Comparison of ENCODE assay signal across 1 cellular context in the genomic region with DNA sequence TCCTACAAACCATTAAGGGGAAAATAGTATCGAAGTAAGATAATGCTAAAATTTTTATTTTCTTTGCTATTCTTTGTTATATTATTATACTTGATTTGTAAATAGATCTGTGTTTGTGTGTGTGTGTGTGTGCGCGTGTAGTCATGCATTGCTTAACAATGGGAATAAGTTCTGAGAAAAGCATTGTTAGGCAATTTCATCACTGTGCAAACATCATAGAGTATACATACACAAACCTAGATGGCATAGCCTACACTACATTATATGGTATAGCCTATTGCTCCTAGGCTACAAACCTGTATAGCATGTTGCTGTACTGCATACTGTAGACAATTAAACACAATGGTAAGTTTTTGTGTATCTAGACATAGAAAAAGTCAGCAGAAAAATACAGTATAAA.
TF ChIP-seq lines count a peak whose summit lies in the region.

No MANE protein-coding gene starts in this region.

TF ChIP-seq in HepG2, 621 proteins besides CTCF, POLR2A, EP300 and RAD21:
- TF ChIP-seq NR2F2 (IDR thresholded peaks at IDR 0.05; ENCODE audit: borderline replicate concordance, low read depth) (no peak), SALL1 (CRISPR knock-in tag; IDR thresholded peaks at IDR 0.05) (no peak), CEBPB (IDR thresholded peaks at IDR 0.05; ENCODE audit: borderline replicate concordance, low read depth, low read length) (peak; percentile 17; the same call in 1 of the 2 replicates), SOX6 (IDR thresholded peaks at IDR 0.05) (no peak), SOX6 (CRISPR knock-in tag; IDR thresholded peaks at IDR 0.05) (peak; percentile 26; the same call in 1 of the 2 replicates), ZEB1 (IDR thresholded peaks at IDR 0.05; ENCODE audit: insufficient replicate concordance, low read depth) (no peak), ZNF30 (CRISPR knock-in tag; IDR thresholded peaks at IDR 0.05) (no peak), ZSCAN21 (CRISPR knock-in tag; IDR thresholded peaks at IDR 0.05; ENCODE audit: borderline replicate concordance) (no peak), SP4 (CRISPR knock-in tag; IDR thresholded peaks at IDR 0.05) (no peak), SOX13 (IDR thresholded peaks at IDR 0.05) (no peak), SOX13 (CRISPR knock-in tag; conservative IDR thresholded peaks at IDR 0.05 in 1 of 2, IDR thresholded peaks at IDR 0.05 in 1 of 2) (peak in 1 of 2 experiments; percentile 50; a peak in 1 of 4 replicates), ADNP (CRISPR knock-in tag; IDR thresholded peaks at IDR 0.05) (no peak), ZNF644 (CRISPR knock-in tag; IDR thresholded peaks at IDR 0.05; ENCODE audit: low read depth) (no peak), JUND (CRISPR knock-in tag; IDR thresholded peaks at IDR 0.05) (no peak), ZNF124 (CRISPR knock-in tag; IDR thresholded peaks at IDR 0.05) (no peak), SOX5 (CRISPR knock-in tag; IDR thresholded peaks at IDR 0.05; ENCODE audit: borderline replicate concordance) (peak; percentile 27; the same call in 1 of the 2 replicates), EED (CRISPR knock-in tag; IDR thresholded peaks at IDR 0.05) (no peak), HDAC2 (CRISPR knock-in tag; IDR thresholded peaks at IDR 0.05) (no peak), ZNF589 (CRISPR knock-in tag; conservative IDR thresholded peaks at IDR 0.05) (no peak)
- TF ChIP-seq, protein P1, sequence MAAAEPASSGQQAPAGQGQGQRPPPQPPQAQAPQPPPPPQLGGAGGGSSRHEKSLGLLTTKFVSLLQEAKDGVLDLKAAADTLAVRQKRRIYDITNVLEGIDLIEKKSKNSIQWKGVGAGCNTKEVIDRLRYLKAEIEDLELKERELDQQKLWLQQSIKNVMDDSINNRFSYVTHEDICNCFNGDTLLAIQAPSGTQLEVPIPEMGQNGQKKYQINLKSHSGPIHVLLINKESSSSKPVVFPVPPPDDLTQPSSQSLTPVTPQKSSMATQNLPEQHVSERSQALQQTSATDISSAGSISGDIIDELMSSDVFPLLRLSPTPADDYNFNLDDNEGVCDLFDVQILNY (CRISPR knock-in tag; conservative IDR thresholded peaks at IDR 0.05) = no peak
- TF ChIP-seq, protein P2, sequence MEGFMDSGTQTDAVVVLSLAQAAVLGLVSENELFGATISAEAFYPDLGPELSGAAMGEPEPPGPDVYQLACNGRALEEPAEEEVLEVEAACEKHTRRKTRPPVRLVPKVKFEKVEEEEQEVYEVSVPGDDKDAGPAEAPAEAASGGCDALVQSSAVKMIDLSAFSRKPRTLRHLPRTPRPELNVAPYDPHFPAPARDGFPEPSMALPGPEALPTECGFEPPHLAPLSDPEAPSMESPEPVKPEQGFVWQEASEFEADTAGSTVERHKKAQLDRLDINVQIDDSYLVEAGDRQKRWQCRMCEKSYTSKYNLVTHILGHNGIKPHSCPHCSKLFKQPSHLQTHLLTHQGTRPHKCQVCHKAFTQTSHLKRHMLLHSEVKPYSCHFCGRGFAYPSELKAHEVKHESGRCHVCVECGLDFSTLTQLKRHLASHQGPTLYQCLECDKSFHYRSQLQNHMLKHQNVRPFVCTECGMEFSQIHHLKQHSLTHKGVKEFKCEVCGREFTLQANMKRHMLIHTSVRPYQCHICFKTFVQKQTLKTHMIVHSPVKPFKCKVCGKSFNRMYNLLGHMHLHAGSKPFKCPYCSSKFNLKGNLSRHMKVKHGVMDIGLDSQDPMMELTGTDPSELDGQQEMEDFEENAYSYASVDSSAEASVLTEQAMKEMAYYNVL (CRISPR knock-in tag; IDR thresholded peaks at IDR 0.05; ENCODE audit: borderline replicate concordance) = no peak
- TF ChIP-seq, protein P3, sequence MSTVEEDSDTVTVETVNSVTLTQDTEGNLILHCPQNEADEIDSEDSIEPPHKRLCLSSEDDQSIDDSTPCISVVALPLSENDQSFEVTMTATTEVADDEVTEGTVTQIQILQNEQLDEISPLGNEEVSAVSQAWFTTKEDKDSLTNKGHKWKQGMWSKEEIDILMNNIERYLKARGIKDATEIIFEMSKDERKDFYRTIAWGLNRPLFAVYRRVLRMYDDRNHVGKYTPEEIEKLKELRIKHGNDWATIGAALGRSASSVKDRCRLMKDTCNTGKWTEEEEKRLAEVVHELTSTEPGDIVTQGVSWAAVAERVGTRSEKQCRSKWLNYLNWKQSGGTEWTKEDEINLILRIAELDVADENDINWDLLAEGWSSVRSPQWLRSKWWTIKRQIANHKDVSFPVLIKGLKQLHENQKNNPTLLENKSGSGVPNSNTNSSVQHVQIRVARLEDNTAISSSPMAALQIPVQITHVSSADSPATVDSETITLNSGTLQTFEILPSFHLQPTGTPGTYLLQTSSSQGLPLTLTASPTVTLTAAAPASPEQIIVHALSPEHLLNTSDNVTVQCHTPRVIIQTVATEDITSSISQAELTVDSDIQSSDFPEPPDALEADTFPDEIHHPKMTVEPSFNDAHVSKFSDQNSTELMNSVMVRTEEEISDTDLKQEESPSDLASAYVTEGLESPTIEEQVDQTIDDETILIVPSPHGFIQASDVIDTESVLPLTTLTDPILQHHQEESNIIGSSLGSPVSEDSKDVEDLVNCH (CRISPR knock-in tag; IDR thresholded peaks at IDR 0.05) = no peak
- TF ChIP-seq, protein P4, sequence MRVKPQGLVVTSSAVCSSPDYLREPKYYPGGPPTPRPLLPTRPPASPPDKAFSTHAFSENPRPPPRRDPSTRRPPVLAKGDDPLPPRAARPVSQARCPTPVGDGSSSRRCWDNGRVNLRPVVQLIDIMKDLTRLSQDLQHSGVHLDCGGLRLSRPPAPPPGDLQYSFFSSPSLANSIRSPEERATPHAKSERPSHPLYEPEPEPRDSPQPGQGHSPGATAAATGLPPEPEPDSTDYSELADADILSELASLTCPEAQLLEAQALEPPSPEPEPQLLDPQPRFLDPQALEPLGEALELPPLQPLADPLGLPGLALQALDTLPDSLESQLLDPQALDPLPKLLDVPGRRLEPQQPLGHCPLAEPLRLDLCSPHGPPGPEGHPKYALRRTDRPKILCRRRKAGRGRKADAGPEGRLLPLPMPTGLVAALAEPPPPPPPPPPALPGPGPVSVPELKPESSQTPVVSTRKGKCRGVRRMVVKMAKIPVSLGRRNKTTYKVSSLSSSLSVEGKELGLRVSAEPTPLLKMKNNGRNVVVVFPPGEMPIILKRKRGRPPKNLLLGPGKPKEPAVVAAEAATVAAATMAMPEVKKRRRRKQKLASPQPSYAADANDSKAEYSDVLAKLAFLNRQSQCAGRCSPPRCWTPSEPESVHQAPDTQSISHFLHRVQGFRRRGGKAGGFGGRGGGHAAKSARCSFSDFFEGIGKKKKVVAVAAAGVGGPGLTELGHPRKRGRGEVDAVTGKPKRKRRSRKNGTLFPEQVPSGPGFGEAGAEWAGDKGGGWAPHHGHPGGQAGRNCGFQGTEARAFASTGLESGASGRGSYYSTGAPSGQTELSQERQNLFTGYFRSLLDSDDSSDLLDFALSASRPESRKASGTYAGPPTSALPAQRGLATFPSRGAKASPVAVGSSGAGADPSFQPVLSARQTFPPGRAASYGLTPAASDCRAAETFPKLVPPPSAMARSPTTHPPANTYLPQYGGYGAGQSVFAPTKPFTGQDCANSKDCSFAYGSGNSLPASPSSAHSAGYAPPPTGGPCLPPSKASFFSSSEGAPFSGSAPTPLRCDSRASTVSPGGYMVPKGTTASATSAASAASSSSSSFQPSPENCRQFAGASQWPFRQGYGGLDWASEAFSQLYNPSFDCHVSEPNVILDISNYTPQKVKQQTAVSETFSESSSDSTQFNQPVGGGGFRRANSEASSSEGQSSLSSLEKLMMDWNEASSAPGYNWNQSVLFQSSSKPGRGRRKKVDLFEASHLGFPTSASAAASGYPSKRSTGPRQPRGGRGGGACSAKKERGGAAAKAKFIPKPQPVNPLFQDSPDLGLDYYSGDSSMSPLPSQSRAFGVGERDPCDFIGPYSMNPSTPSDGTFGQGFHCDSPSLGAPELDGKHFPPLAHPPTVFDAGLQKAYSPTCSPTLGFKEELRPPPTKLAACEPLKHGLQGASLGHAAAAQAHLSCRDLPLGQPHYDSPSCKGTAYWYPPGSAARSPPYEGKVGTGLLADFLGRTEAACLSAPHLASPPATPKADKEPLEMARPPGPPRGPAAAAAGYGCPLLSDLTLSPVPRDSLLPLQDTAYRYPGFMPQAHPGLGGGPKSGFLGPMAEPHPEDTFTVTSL (CRISPR knock-in tag; IDR thresholded peaks at IDR 0.05; ENCODE audit: borderline replicate concordance) = no peak
- TF ChIP-seq, protein P5, sequence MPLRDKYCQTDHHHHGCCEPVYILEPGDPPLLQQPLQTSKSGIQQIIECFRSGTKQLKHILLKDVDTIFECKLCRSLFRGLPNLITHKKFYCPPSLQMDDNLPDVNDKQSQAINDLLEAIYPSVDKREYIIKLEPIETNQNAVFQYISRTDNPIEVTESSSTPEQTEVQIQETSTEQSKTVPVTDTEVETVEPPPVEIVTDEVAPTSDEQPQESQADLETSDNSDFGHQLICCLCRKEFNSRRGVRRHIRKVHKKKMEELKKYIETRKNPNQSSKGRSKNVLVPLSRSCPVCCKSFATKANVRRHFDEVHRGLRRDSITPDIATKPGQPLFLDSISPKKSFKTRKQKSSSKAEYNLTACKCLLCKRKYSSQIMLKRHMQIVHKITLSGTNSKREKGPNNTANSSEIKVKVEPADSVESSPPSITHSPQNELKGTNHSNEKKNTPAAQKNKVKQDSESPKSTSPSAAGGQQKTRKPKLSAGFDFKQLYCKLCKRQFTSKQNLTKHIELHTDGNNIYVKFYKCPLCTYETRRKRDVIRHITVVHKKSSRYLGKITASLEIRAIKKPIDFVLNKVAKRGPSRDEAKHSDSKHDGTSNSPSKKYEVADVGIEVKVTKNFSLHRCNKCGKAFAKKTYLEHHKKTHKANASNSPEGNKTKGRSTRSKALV (CRISPR knock-in tag; IDR thresholded peaks at IDR 0.05) = no peak
- TF ChIP-seq, protein P6, sequence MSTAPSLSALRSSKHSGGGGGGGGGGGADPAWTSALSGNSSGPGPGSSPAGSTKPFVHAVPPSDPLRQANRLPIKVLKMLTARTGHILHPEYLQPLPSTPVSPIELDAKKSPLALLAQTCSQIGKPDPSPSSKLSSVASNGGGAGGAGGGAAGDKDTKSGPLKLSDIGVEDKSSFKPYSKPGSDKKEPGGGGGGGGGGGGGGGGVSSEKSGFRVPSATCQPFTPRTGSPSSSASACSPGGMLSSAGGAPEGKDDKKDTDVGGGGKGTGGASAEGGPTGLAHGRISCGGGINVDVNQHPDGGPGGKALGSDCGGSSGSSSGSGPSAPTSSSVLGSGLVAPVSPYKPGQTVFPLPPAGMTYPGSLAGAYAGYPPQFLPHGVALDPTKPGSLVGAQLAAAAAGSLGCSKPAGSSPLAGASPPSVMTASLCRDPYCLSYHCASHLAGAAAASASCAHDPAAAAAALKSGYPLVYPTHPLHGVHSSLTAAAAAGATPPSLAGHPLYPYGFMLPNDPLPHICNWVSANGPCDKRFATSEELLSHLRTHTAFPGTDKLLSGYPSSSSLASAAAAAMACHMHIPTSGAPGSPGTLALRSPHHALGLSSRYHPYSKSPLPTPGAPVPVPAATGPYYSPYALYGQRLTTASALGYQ (CRISPR knock-in tag; IDR thresholded peaks at IDR 0.05) = no peak
TF ChIP-seq in HepG2: peak in this region for 4.
